ENCODE assay signal across 7 cellular contexts in genomic region chr1:162627662-162628296, GRCh38. TPM values are rescaled to one million over a fixed set of nuclear protein-coding genes. Genes with fewer than 3 reads are reported as not detected.
DNase-seq lines count a peak whose midpoint lies in the region; ATAC-seq lines count a peak whose summit lies in the region.

No MANE protein-coding gene starts in this region.

- no peak overlapping the region for H2AFZ ChIP-seq in Karpas-422 (ENCODE audit: low read length)

- H3K4me1 ChIP-seq in Karpas-422 (ENCODE audit: low read length) (peaks cover 3% of the 10 kb centered on the region; the same call in 1 of the 2 replicates), adipocyte (ENCODE audit: control insufficient read depth, insufficient read depth, low read length) (peaks cover 60% of the 10 kb centered on the region), muscle layer of colon (ENCODE audit: insufficient read depth, low read length) (peaks cover 68% of the 10 kb centered on the region)
- no peaks in the 10 kb centered on the region for H3K4me1 ChIP-seq in CD8-positive, alpha-beta memory T cell (ENCODE audit: insufficient read depth, low read length)

- peaks cover 0 to 8% (median 2%) of the 10 kb centered on the region in 3 donors for H3K4me1 Mint-ChIP-seq in CD8-positive, alpha-beta memory T cell

- peaks cover 3 to 19% of the 10 kb centered on the region in 2 donors for H3K27me3 Mint-ChIP-seq in CD8-positive, alpha-beta memory T cell

- no peak overlapping the region for H3K27ac Mint-ChIP-seq in CD8-positive, alpha-beta memory T cell

- H3K79me2 ChIP-seq in Karpas-422 (ENCODE audit: low read length): no peaks in the 10 kb centered on the region

- no peak overlapping the region for H3K9ac ChIP-seq in Karpas-422 (ENCODE audit: low read length)
- peak overlapping the region; percentile 81 for H3K9ac ChIP-seq in adipocyte (ENCODE audit: low read length)
- no peak overlapping the region for H3K9ac ChIP-seq in muscle layer of colon (ENCODE audit: low read length)

- no peaks in the 10 kb centered on the region for H3K9me2 ChIP-seq in Karpas-422 (replicated peaks; ENCODE audit: insufficient read depth, low read length)

- in situ Hi-C loops in G401 (cut with HindIII; ENCODE audit: low sequenced_read_pairs): no loop called here

- H3K27ac ChIP-seq in Karpas-422 (ENCODE audit: low read length) (no peak overlapping the region), muscle layer of colon (ENCODE audit: low read depth, low read length) (peak overlapping the region; percentile 91)
- H3K27ac ChIP-seq in CD8-positive, alpha-beta memory T cell (ENCODE audit: low read depth, low read length): no peak overlapping the region

- H3K4me3 Mint-ChIP-seq in CD8-positive, alpha-beta memory T cell: no peak overlapping the region

- no peaks in the 10 kb centered on the region for H4K20me1 ChIP-seq in Karpas-422 (ENCODE audit: insufficient read depth, low read depth, low read length)

- no peaks in the 10 kb centered on the region for H3K9me3 Mint-ChIP-seq in CD8-positive, alpha-beta memory T cell

- no peak overlapping the region for H3K4me2 ChIP-seq in Karpas-422 (ENCODE audit: low read depth, low read length, poor library complexity, severe bottlenecking)

- POLR2A ChIA-PET in CD8-positive, alpha-beta memory T cell (lab: Charles Lee): no interaction called here

- H3K4me3 ChIP-seq in Karpas-422 (ENCODE audit: low read length) (no peak overlapping the region), adipocyte (ENCODE audit: low read length) (no peak overlapping the region), muscle layer of colon (ENCODE audit: low read depth in 1 of 2, low read length in 2 of 2) (no peak overlapping the region)
- H3K4me3 ChIP-seq in CD8-positive, alpha-beta memory T cell (ENCODE audit: low read length): no peak overlapping the region

- H3K36me3 ChIP-seq in Karpas-422 (ENCODE audit: insufficient read depth, low read length) (no peaks in the 10 kb centered on the region), adipocyte (ENCODE audit: control insufficient read depth, insufficient read depth, low read length, severe bottlenecking) (no peaks in the 10 kb centered on the region), muscle layer of colon (ENCODE audit: insufficient read depth, low read length) (no peaks in the 10 kb centered on the region)
- no peaks in the 10 kb centered on the region for H3K36me3 ChIP-seq in CD8-positive, alpha-beta memory T cell (ENCODE audit: insufficient read depth, low read length)

- CTCF ChIA-PET in CD8-positive, alpha-beta memory T cell (lab: Charles Lee): no interaction called here

- DNase-seq in G401 (ENCODE audit: low spot score) (peak; percentile 12), Karpas-422 (peak; percentile 71), adipocyte (ENCODE audit: low read depth) (peak; percentile 45), retina (no peak)
- DNase-seq in CD8-positive, alpha-beta memory T cell: no peak

- ATAC-seq in GM21360 (IDR thresholded peaks at IDR 0.05; ENCODE audit: unreplicated experiment): no peak

- H3K9me3 ChIP-seq in Karpas-422 (ENCODE audit: low read length) (no peaks in the 10 kb centered on the region), adipocyte (ENCODE audit: control insufficient read depth, low read length) (no peaks in the 10 kb centered on the region), muscle layer of colon (ENCODE audit: low read length) (no peaks in the 10 kb centered on the region)
- H3K9me3 ChIP-seq in CD8-positive, alpha-beta memory T cell (ENCODE audit: low read length): no peaks in the 10 kb centered on the region

- H3K36me3 Mint-ChIP-seq in CD8-positive, alpha-beta memory T cell: peaks cover 0 to 10% (median 2%) of the 10 kb centered on the region in 3 donors

- H3K27me3 ChIP-seq in Karpas-422 (ENCODE audit: low read length) (no peaks in the 10 kb centered on the region), adipocyte (replicated peaks; ENCODE audit: control insufficient read depth, insufficient read depth, low read length) (no peaks in the 10 kb centered on the region), muscle layer of colon (ENCODE audit: control insufficient read depth in 1 of 2, insufficient read depth in 2 of 2, low read length in 2 of 2) (no peaks in the 10 kb centered on the region)
- no peaks in the 10 kb centered on the region for H3K27me3 ChIP-seq in CD8-positive, alpha-beta memory T cell (ENCODE audit: insufficient read depth, low read length, poor library complexity, severe bottlenecking)

RNA-seq across cellular contexts. Expression of gene DDR2, which starts 4.5 kb away (rescaled TPM):
- 34.3 and 37.5 TPM in 2 replicates for total RNA-seq in G401 (2014; rRNA removed; shearing (Covaris generic))
- total RNA-seq in Karpas-422 (2014; rRNA removed; shearing (Covaris generic); ENCODE audit: low replicate concordance): 0.43 and 0.67 TPM in 2 replicates
- total RNA-seq in CD8-positive, alpha-beta memory T cell: under 1 TPM; 0.13 to 0.20 TPM
- polyA plus RNA-seq in CD8-positive, alpha-beta memory T cell: 0.09 TPM

Comparison
In these comparisons a context has a peak if more than half of its experiments do, and no peak if none do; other contexts are left out.
1. DNase-seq: peak in G401 (single experiment), Karpas-422 (single experiment) and adipocyte (single experiment); none in retina (single experiment) and CD8-positive, alpha-beta memory T cell (0 of 5).
2. RNA of gene DDR2, which starts 4.5 kb away (total RNA-seq): 34.3 to 37.5 TPM in G401; 0.43 to 0.67 TPM in Karpas-422 and 0.13 to 0.20 TPM in CD8-positive, alpha-beta memory T cell; every median in the first group is over 10 times any median in the second.